2 cellular contexts compared by ENCODE assay signal in the genomic region with DNA sequence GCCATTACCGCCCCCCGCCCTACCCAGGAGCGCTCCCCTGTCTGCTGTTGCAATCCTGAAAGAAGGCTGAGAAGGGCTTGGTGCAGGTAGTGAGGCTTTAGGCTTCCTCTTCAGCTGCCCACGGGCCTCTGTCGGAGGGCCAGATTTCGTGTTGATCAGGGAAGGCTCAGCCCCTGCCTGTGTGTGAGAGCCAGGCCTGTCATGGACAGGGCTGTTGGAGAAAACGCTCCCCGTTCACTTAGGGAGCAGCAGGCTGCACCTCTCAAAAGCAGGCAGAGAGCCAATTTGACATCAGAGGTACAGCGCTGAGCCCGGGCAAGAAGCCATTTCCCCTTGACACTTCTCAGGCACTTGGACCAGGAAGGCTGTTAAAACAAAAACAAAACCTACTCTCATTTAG.
TF ChIP-seq lines count a peak whose summit lies in the region.

No MANE protein-coding gene starts in this region.

TF ChIP-seq in HepG2, 621 proteins besides CTCF, POLR2A, EP300 and RAD21 (continues in another document):
- TF ChIP-seq PAF1 (CRISPR knock-in tag; IDR thresholded peaks at IDR 0.05) (no peak), XRCC5 (optimal IDR thresholded peaks at IDR 0.05; ENCODE audit: low read length) (no peak), IRX3 (CRISPR knock-in tag; IDR thresholded peaks at IDR 0.05; ENCODE audit: borderline replicate concordance, low read depth) (no peak), JUND (CRISPR knock-in tag; IDR thresholded peaks at IDR 0.05) (no peak), NFE2L2 (IDR thresholded peaks at IDR 0.05; ENCODE audit: low read length) (no peak), MEIS1 (CRISPR knock-in tag; IDR thresholded peaks at IDR 0.05; ENCODE audit: borderline replicate concordance) (no peak), FOSL1 (CRISPR knock-in tag; IDR thresholded peaks at IDR 0.05; ENCODE audit: borderline replicate concordance) (no peak), SNAI1 (CRISPR knock-in tag; IDR thresholded peaks at IDR 0.05; ENCODE audit: borderline replicate concordance) (no peak), YEATS4 (CRISPR knock-in tag; IDR thresholded peaks at IDR 0.05; ENCODE audit: borderline replicate concordance) (no peak), SALL1 (CRISPR knock-in tag; IDR thresholded peaks at IDR 0.05) (0 out of 2 replicates have a peak, but pooled peaks have one; percentile 5), HNF4G (IDR thresholded peaks at IDR 0.05; ENCODE audit: borderline replicate concordance, low read depth, low read length) (no peak), HNF4G (CRISPR knock-in tag; IDR thresholded peaks at IDR 0.05; ENCODE audit: borderline replicate concordance, low read depth) (no peak), CEBPB (IDR thresholded peaks at IDR 0.05; ENCODE audit: borderline replicate concordance, low read depth, low read length) (no peak), ZBTB42 (CRISPR knock-in tag; IDR thresholded peaks at IDR 0.05) (no peak)
- TF ChIP-seq, protein P1, sequence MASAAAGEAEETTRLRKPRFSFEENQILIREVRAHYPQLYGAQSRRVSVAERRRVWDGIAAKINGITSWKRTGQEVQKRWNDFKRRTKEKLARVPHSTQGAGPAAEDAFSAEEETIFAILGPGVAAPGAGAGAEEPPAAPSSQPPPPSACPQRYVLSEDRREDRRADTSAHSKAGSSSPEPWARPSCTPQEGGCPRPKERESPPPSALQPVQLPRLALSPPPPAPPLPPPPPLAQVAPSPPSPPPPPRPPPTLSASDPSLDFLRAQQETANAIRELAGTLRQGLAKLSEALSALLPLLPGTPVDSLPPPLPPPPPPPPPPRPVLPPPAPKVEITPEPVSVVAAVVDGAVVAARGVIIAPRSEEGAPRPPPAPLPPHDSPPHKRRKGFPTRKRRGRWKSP (CRISPR knock-in tag; IDR thresholded peaks at IDR 0.05): no peak
- TF ChIP-seq, protein P2, sequence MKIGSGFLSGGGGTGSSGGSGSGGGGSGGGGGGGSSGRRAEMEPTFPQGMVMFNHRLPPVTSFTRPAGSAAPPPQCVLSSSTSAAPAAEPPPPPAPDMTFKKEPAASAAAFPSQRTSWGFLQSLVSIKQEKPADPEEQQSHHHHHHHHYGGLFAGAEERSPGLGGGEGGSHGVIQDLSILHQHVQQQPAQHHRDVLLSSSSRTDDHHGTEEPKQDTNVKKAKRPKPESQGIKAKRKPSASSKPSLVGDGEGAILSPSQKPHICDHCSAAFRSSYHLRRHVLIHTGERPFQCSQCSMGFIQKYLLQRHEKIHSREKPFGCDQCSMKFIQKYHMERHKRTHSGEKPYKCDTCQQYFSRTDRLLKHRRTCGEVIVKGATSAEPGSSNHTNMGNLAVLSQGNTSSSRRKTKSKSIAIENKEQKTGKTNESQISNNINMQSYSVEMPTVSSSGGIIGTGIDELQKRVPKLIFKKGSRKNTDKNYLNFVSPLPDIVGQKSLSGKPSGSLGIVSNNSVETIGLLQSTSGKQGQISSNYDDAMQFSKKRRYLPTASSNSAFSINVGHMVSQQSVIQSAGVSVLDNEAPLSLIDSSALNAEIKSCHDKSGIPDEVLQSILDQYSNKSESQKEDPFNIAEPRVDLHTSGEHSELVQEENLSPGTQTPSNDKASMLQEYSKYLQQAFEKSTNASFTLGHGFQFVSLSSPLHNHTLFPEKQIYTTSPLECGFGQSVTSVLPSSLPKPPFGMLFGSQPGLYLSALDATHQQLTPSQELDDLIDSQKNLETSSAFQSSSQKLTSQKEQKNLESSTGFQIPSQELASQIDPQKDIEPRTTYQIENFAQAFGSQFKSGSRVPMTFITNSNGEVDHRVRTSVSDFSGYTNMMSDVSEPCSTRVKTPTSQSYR (CRISPR knock-in tag; IDR thresholded peaks at IDR 0.05; ENCODE audit: borderline replicate concordance): no peak
- TF ChIP-seq, protein P3, sequence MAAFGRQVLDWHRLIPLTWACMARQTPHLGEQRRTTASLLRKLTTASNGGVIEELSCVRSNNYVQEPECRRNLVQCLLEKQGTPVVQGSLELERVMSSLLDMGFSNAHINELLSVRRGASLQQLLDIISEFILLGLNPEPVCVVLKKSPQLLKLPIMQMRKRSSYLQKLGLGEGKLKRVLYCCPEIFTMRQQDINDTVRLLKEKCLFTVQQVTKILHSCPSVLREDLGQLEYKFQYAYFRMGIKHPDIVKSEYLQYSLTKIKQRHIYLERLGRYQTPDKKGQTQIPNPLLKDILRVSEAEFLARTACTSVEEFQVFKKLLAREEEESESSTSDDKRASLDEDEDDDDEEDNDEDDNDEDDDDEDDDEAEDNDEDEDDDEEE (CRISPR knock-in tag; IDR thresholded peaks at IDR 0.05): 0 out of 2 replicates have a peak, but pooled peaks have one; percentile 56

TF ChIP-seq in Ishikawa, 13 proteins besides CTCF, POLR2A, EP300 and RAD21:
- TF ChIP-seq NFIC (IDR thresholded peaks at IDR 0.05): 0 out of 2 replicates have a peak, but pooled peaks have one; percentile 15
- no peak for TF ChIP-seq CEBPB (IDR thresholded peaks at IDR 0.05)
- no peak for TF ChIP-seq YY1 (IDR thresholded peaks at IDR 0.05; ENCODE audit: low read depth)
- TF ChIP-seq, protein P4, sequence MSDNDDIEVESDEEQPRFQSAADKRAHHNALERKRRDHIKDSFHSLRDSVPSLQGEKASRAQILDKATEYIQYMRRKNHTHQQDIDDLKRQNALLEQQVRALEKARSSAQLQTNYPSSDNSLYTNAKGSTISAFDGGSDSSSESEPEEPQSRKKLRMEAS (IDR thresholded peaks at IDR 0.05): 0 out of 2 replicates have a peak, but pooled peaks have one; percentile 2
TF ChIP-seq in Ishikawa: peak in this region for 2.
